In genomic region chr16:89624775-89625761, GRCh38 we compare ENCODE assay signal across 27 cellular contexts. TPM values are rescaled to one million over a fixed set of nuclear protein-coding genes. Genes with fewer than 3 reads are reported as not detected.
"Had no signal": no experiment of that assay in that cellular context is flagged by ENCODE, and none has a peak within 500 bp of the region (broad histone marks: within the 10 kb centered on the region; RNA-seq: fewer than 3 reads in every experiment).

No MANE protein-coding gene starts in this region.

- H3K4me1 Mint-ChIP-seq: activated B cell treated with CpG ODN at 0.5 μM for 24 hours; activated naive CD4-positive, alpha-beta T cell treated with anti-CD3 and anti-CD28 coated beads, Interleukin-2, amount 50 U/mL, for 24 hours; activated naive CD8-positive, alpha-beta T cell treated with anti-CD3 and anti-CD28 coated beads, Interleukin-2, amount 50 U/mL, for 24 hours; natural killer cell had no signal

- H3K4me3 ChIP-seq: breast epithelium, heart right ventricle, lower lobe of right lung, sigmoid colon, testis, uterus had no signal

- H3K4me3 Mint-ChIP-seq: activated B cell treated with CpG ODN at 0.5 μM for 24 hours; activated CD8-positive, alpha-beta T cell treated with anti-CD3 and anti-CD28 coated beads for 36 hours; activated naive CD4-positive, alpha-beta T cell treated with anti-CD3 and anti-CD28 coated beads, Interleukin-2, amount 50 U/mL, for 24 hours; activated naive CD8-positive, alpha-beta T cell treated with anti-CD3 and anti-CD28 coated beads, Interleukin-2, amount 50 U/mL, for 24 hours; activated T-cell treated with anti-CD3 and anti-CD28 coated beads, Interleukin-2, amount 50 U/mL, for 4 hours; natural killer cell; T-cell; T-helper 2 cell treated with Interferon-gamma antibody and Interleukin-4, amounts not matched to agents 5 μg/mL and 100 μg/mL, for 36 hours had no signal

- H3K36me3 Mint-ChIP-seq: activated naive CD4-positive, alpha-beta T cell treated with anti-CD3 and anti-CD28 coated beads, Interleukin-2, amount 50 U/mL, for 24 hours; natural killer cell; T-cell had no signal

- H3K4me1 ChIP-seq: breast epithelium, foreskin keratinocyte, lower lobe of right lung, uterus had no signal

- ATAC-seq: activated CD8-positive, alpha-beta T cell treated with anti-CD3 and anti-CD28 coated beads for 36 hours; activated naive CD8-positive, alpha-beta T cell treated with anti-CD3 and anti-CD28 coated beads, Interleukin-2, amount 50 U/mL, for 24 hours; activated T-cell treated with anti-CD3 and anti-CD28 coated beads, Interleukin-2, amount 50 U/mL, for 4 hours; esophagus mucosa; foreskin keratinocyte; heart right ventricle; left lobe of liver; lower lobe of right lung; natural killer cell; T-cell had no signal

- H3K27ac ChIP-seq: breast epithelium, foreskin keratinocyte, heart right ventricle, neutrophil, sigmoid colon, uterus had no signal

- H3K27me3 ChIP-seq: testis, uterus had no signal

- H3K36me3 ChIP-seq: breast epithelium, heart right ventricle, lower lobe of right lung, neutrophil, sigmoid colon, uterus had no signal

- DNase-seq: activated B cell treated with CpG ODN at 0.5 μM for 24 hours; activated CD4-positive, alpha-beta T cell treated with anti-CD3 and anti-CD28 coated beads, Interleukin-2, amount 50 U/mL, for 1 hour; activated CD8-positive, alpha-beta T cell treated with anti-CD3 and anti-CD28 coated beads for 36 hours; activated naive CD8-positive, alpha-beta T cell treated with anti-CD3 and anti-CD28 coated beads, Interleukin-2, amount 50 U/mL, for 24 hours; activated T-cell treated with anti-CD3 and anti-CD28 coated beads, Interleukin-2, amount 50 U/mL, for 4 hours; central memory CD4-positive, alpha-beta T cell; foreskin keratinocyte; heart right ventricle; lower lobe of right lung; mesenchymal stem cell; natural killer cell; retina; sigmoid colon; stimulated activated CD4-positive, alpha-beta T cell treated with anti-CD3 and anti-CD28 coated beads, Interleukin-2, amount 100 ng/mL, for 48 hours; stimulated activated naive CD4-positive, alpha-beta T cell treated with Interleukin-2 at 50 U/mL for 16 hours; T-cell; testis; trophoblast cell; uterus had no signal

- H3K9me3 ChIP-seq: breast epithelium, lower lobe of right lung, neutrophil, testis, uterus had no signal

- H3K9me3 Mint-ChIP-seq: activated B cell treated with CpG ODN at 0.5 μM for 24 hours; activated CD8-positive, alpha-beta T cell treated with anti-CD3 and anti-CD28 coated beads for 36 hours; activated naive CD4-positive, alpha-beta T cell treated with anti-CD3 and anti-CD28 coated beads, Interleukin-2, amount 50 U/mL, for 24 hours; activated naive CD8-positive, alpha-beta T cell treated with anti-CD3 and anti-CD28 coated beads, Interleukin-2, amount 50 U/mL, for 24 hours; activated T-cell treated with anti-CD3 and anti-CD28 coated beads, Interleukin-2, amount 50 U/mL, for 4 hours; activated T-helper 2 cell treated with anti-CD3 and anti-CD28 coated beads, Interferon-gamma antibody, Interleukin-2, Interleukin-4, amounts not matched to agents 10 μg/mL and 5 μg/mL and 100 μg/mL, durations not matched to agents 14 hours and 24 hours and 36 hours; natural killer cell; T-cell; T-helper 2 cell treated with Interferon-gamma antibody and Interleukin-4, amounts not matched to agents 5 μg/mL and 100 μg/mL, for 36 hours had no signal

- H3K27ac Mint-ChIP-seq: activated B cell treated with CpG ODN at 0.5 μM for 24 hours; activated CD8-positive, alpha-beta T cell treated with anti-CD3 and anti-CD28 coated beads for 36 hours; activated naive CD4-positive, alpha-beta T cell treated with anti-CD3 and anti-CD28 coated beads, Interleukin-2, amount 50 U/mL, for 24 hours; activated naive CD8-positive, alpha-beta T cell treated with anti-CD3 and anti-CD28 coated beads, Interleukin-2, amount 50 U/mL, for 24 hours; activated T-helper 2 cell treated with anti-CD3 and anti-CD28 coated beads, Interferon-gamma antibody, Interleukin-2, Interleukin-4, amounts not matched to agents 10 μg/mL and 5 μg/mL and 100 μg/mL, durations not matched to agents 14 hours and 24 hours and 36 hours; natural killer cell; T-cell; T-helper 2 cell treated with Interferon-gamma antibody and Interleukin-4, amounts not matched to agents 5 μg/mL and 100 μg/mL, for 36 hours had no signal

RNA-seq across cellular contexts. Expression of gene DPEP1, which starts 11.6 kb away (rescaled TPM):
- total RNA-seq: activated B cell treated with CpG ODN at 0.5 μM for 24 hours; activated CD8-positive, alpha-beta T cell treated with anti-CD3 and anti-CD28 coated beads for 36 hours; activated T-cell treated with anti-CD3 and anti-CD28 coated beads, Interleukin-2, amount 50 U/mL, for 4 hours; activated T-helper 2 cell treated with anti-CD3 and anti-CD28 coated beads, Interferon-gamma antibody, Interleukin-2, Interleukin-4, amounts not matched to agents 10 μg/mL and 5 μg/mL and 100 μg/mL, durations not matched to agents 14 hours and 24 hours and 36 hours; esophagus mucosa; foreskin keratinocyte; heart right ventricle; natural killer cell; osteocyte; sigmoid colon had no signal
- polyA plus RNA-seq: foreskin keratinocyte had no signal
